9 cellular contexts compared by ENCODE assay signal in genomic region chr9:114806571-114806970, GRCh38. TPM values are rescaled to one million over a fixed set of nuclear protein-coding genes. Genes with fewer than 3 reads are reported as not detected.
A peak's percentile ranks its signal among the peaks of the same experiment; 100 is the strongest.
DNase-seq lines count a peak whose midpoint lies in the region; ATAC-seq and TF ChIP-seq lines count a peak whose summit lies in the region.
"Had no signal": no experiment of that assay in that cellular context is flagged by ENCODE, and none has a peak within 500 bp of the region (broad histone marks: within the 10 kb centered on the region; RNA-seq: fewer than 3 reads in every experiment).

No MANE protein-coding gene starts in this region.

- intact Hi-C loops in esophagus muscularis mucosa (cut with DNase I), result no loop called here

- TF ChIP-seq EP300 in esophagus muscularis mucosa (IDR thresholded peaks at IDR 0.05), result no peak

- no peak for TF ChIP-seq CTCF in smooth muscle cell (IDR thresholded peaks at IDR 0.05; ENCODE audit: borderline replicate concordance, insufficient read depth, poor library complexity, severe bottlenecking)
- no peak for TF ChIP-seq CTCF in esophagus muscularis mucosa (IDR thresholded peaks at IDR 0.05)
- TF ChIP-seq CTCF in BE2C (IDR thresholded peaks at IDR 0.05; ENCODE audit: low read depth, low read length), result no peak

- H3K9me3 ChIP-seq in smooth muscle cell (replicated peaks; ENCODE audit: low read depth) (no peaks in the 10 kb centered on the region), esophagus muscularis mucosa (no peaks in the 10 kb centered on the region), BE2C (no peaks in the 10 kb centered on the region)
- H3K9me3 ChIP-seq: right lobe of liver had no signal

- no peak for TF ChIP-seq POLR2A in esophagus muscularis mucosa (IDR thresholded peaks at IDR 0.05; ENCODE audit: low read depth)

- H3K4me3 Mint-ChIP-seq in activated CD8-positive, alpha-beta T cell treated with anti-CD3 and anti-CD28 coated beads, Interleukin-2, amount 10 ng/mL, durations not matched to agents 7 days and 5 days, result peak overlapping the region; percentile 66

- peaks cover 31% of the 10 kb centered on the region for H3K4me1 Mint-ChIP-seq in activated CD8-positive, alpha-beta T cell treated with anti-CD3 and anti-CD28 coated beads, Interleukin-2, amount 10 ng/mL, durations not matched to agents 7 days and 5 days (ENCODE audit: low read depth)

- H2AFZ ChIP-seq in smooth muscle cell (ENCODE audit: low read depth), result no peak overlapping the region

- H3K27me3 ChIP-seq in smooth muscle cell (ENCODE audit: low read depth) (no peaks in the 10 kb centered on the region), esophagus muscularis mucosa (no peaks in the 10 kb centered on the region), BE2C (no peaks in the 10 kb centered on the region)
- H3K27me3 ChIP-seq: right lobe of liver had no signal

- ATAC-seq in GM19395 (IDR thresholded peaks at IDR 0.05; ENCODE audit: unreplicated experiment), result peak; percentile 64
- peak; percentile 56 for ATAC-seq in HG02943 (IDR thresholded peaks at IDR 0.05; ENCODE audit: low read depth, unreplicated experiment)
- peak; percentile 32 for ATAC-seq in activated CD8-positive, alpha-beta T cell treated with anti-CD3 and anti-CD28 coated beads, Interleukin-2, amount 10 ng/mL, durations not matched to agents 7 days and 5 days

- no peaks in the 10 kb centered on the region for H3K27me3 Mint-ChIP-seq in activated CD8-positive, alpha-beta T cell treated with anti-CD3 and anti-CD28 coated beads, Interleukin-2, amount 10 ng/mL, durations not matched to agents 7 days and 5 days (ENCODE audit: low read depth)

- no peak overlapping the region for H3K4me3 ChIP-seq in smooth muscle cell
- H3K4me3 ChIP-seq in esophagus muscularis mucosa, result no peak overlapping the region
- no peak overlapping the region for H3K4me3 ChIP-seq in BE2C (ENCODE audit: low read depth, low read length)
- H3K4me3 ChIP-seq: right lobe of liver had no signal

- peak overlapping the region; percentile 82 for H3K4me2 ChIP-seq in smooth muscle cell

- H3F3A ChIP-seq in smooth muscle cell (ENCODE audit: low read depth), result no peaks in the 10 kb centered on the region

- H3K79me2 ChIP-seq in smooth muscle cell (ENCODE audit: low read depth), result no peaks in the 10 kb centered on the region

- H4K20me1 ChIP-seq in smooth muscle cell (ENCODE audit: low read depth), result no peaks in the 10 kb centered on the region

- H3K36me3 Mint-ChIP-seq in activated CD8-positive, alpha-beta T cell treated with anti-CD3 and anti-CD28 coated beads, Interleukin-2, amount 10 ng/mL, durations not matched to agents 7 days and 5 days (ENCODE audit: low read depth), result no peaks in the 10 kb centered on the region

- POLR2A ChIA-PET in activated CD8-positive, alpha-beta T cell treated with anti-CD3 and anti-CD28 coated beads, Interleukin-2, amount 10 ng/mL, durations not matched to agents 7 days and 5 days (lab: Charles Lee), result interaction anchor here (0.9 kb wide), 1 partner anchor 93 kb away, joined by 3 read pairs; no protein-coding TSS in a partner anchor

- H3K9me3 Mint-ChIP-seq in activated CD8-positive, alpha-beta T cell treated with anti-CD3 and anti-CD28 coated beads, Interleukin-2, amount 10 ng/mL, durations not matched to agents 7 days and 5 days (ENCODE audit: insufficient read depth), result no peaks in the 10 kb centered on the region

- DNase-seq in activated CD8-positive, alpha-beta T cell treated with anti-CD3 and anti-CD28 coated beads, Interleukin-2, amount 10 ng/mL, durations not matched to agents 7 days and 5 days, result no peak
- DNase-seq in smooth muscle cell (lab: John Stamatoyannopoulos, UW; ENCODE audit: unreplicated experiment) (no peak), NCI-H748 (lab: John Stamatoyannopoulos, UW; ENCODE audit: unreplicated experiment) (no peak), AML-193 (lab: John Stamatoyannopoulos, UW) (no peak), esophagus muscularis mucosa (ENCODE audit: extremely low spot score) (no peak), BE2C (no peak)
- DNase-seq: right lobe of liver had no signal

- 83% methylated on average over 2 of the region's 2 CpGs for WGBS in smooth muscle cell (ENCODE audit: low lambda C conversion rate)
- WGBS in esophagus muscularis mucosa, result 59% methylated on average over 2 of the region's 2 CpGs

- CTCF ChIA-PET in activated CD8-positive, alpha-beta T cell treated with anti-CD3 and anti-CD28 coated beads, Interleukin-2, amount 10 ng/mL, durations not matched to agents 7 days and 5 days (lab: Charles Lee), result interaction anchor here (0.7 kb wide), 1 partner anchor 208 kb away, joined by 3 read pairs; no protein-coding TSS in a partner anchor

- H3K27ac Mint-ChIP-seq in activated CD8-positive, alpha-beta T cell treated with anti-CD3 and anti-CD28 coated beads, Interleukin-2, amount 10 ng/mL, durations not matched to agents 7 days and 5 days, result peak overlapping the region; percentile 78

- H3K9ac ChIP-seq in smooth muscle cell (ENCODE audit: low read depth), result no peak overlapping the region

- H3K4me1 ChIP-seq in smooth muscle cell (ENCODE audit: low read depth), result peaks cover 27% of the 10 kb centered on the region
- peaks cover 0 to 20% (median 15%) of the 10 kb centered on the region in 4 donors for H3K4me1 ChIP-seq in esophagus muscularis mucosa
- no peaks in the 10 kb centered on the region for H3K4me1 ChIP-seq in BE2C

- H3K27ac ChIP-seq in smooth muscle cell (ENCODE audit: low read depth) (peak overlapping the region; percentile 96), esophagus muscularis mucosa (replicated peaks in 1 of 4) (no peak overlapping the region)
- H3K27ac ChIP-seq: right lobe of liver had no signal

- no peaks in the 10 kb centered on the region for H3K36me3 ChIP-seq in smooth muscle cell (ENCODE audit: low read depth)
- H3K36me3 ChIP-seq in esophagus muscularis mucosa, result no peaks in the 10 kb centered on the region
- no peaks in the 10 kb centered on the region for H3K36me3 ChIP-seq in BE2C
- H3K36me3 ChIP-seq: right lobe of liver had no signal

RNA-seq across cellular contexts. Expression of gene TNFSF15, which starts 0.7 kb away (rescaled TPM):
- 1 to 10 TPM; 1.1 TPM for total RNA-seq in activated CD8-positive, alpha-beta T cell treated with anti-CD3 and anti-CD28 coated beads, Interleukin-2, amount 10 ng/mL, durations not matched to agents 7 days and 5 days
- 4.1 and 5.5 TPM in 2 replicates for total RNA-seq in smooth muscle cell
- polyA plus RNA-seq in smooth muscle cell, result 2.3 and 2.9 TPM in 2 replicates
- total RNA-seq in esophagus muscularis mucosa, result under 1 TPM; 0.06 to 0.83 (median 0.25) TPM
- polyA plus RNA-seq in BE2C (2012; ENCODE audit: insufficient read depth, insufficient read length, low read depth), result not detected
